1 cellular context compared by ENCODE assay signal in genomic region chr6:53313784-53314382, GRCh38.
TF ChIP-seq lines count a peak whose summit lies in the region.

No MANE protein-coding gene starts in this region.

TF ChIP-seq in SK-N-SH, 30 proteins besides CTCF, POLR2A, EP300 and RAD21:
- TF ChIP-seq SIN3A (IDR thresholded peaks at IDR 0.05; ENCODE audit: borderline replicate concordance, low read depth, low read length) (no peak), ZBTB33 (IDR thresholded peaks at IDR 0.05; ENCODE audit: borderline replicate concordance, low read depth) (no peak), RFX5 (IDR thresholded peaks at IDR 0.05; ENCODE audit: low read length) (no peak), TCF12 (IDR thresholded peaks at IDR 0.05) (peak; percentile 78), GABPA (IDR thresholded peaks at IDR 0.05; ENCODE audit: low read depth) (no peak), MEF2A (IDR thresholded peaks at IDR 0.05; ENCODE audit: borderline replicate concordance, low read depth) (no peak), SMC3 (IDR thresholded peaks at IDR 0.05; ENCODE audit: low read depth, low read length) (no peak), GATA2 (CRISPR knock-in tag; IDR thresholded peaks at IDR 0.05) (no peak), NFIC (IDR thresholded peaks at IDR 0.05; ENCODE audit: borderline replicate concordance) (peak; percentile 91), MAX (IDR thresholded peaks at IDR 0.05; ENCODE audit: low read depth) (0 out of 2 replicates have a peak, but pooled peaks have one; percentile 19), NRF1 (IDR thresholded peaks at IDR 0.05; ENCODE audit: low read depth, low read length) (no peak), CHD2 (IDR thresholded peaks at IDR 0.05; ENCODE audit: low read length, partially characterized antibody) (no peak), RCOR1 (IDR thresholded peaks at IDR 0.05; ENCODE audit: low read length) (no peak), USF1 (IDR thresholded peaks at IDR 0.05; ENCODE audit: borderline replicate concordance, low read depth) (no peak), FOSL2 (IDR thresholded peaks at IDR 0.05; ENCODE audit: borderline replicate concordance, low read depth) (peak; percentile 8; the same call in 1 of the 2 replicates), RXRA (IDR thresholded peaks at IDR 0.05; ENCODE audit: borderline replicate concordance, low read depth) (0 out of 2 replicates have a peak, but pooled peaks have one; percentile 14), FOXJ3 (CRISPR knock-in tag; IDR thresholded peaks at IDR 0.05) (no peak), MXI1 (IDR thresholded peaks at IDR 0.05; ENCODE audit: low read depth, low read length) (no peak), TAF1 (IDR thresholded peaks at IDR 0.05; ENCODE audit: borderline replicate concordance, low read depth, low read length) (no peak), IRF3 (IDR thresholded peaks at IDR 0.05; ENCODE audit: low read depth, low read length) (no peak), TEAD4 (IDR thresholded peaks at IDR 0.05; ENCODE audit: borderline replicate concordance, insufficient read depth) (no peak), REST (IDR thresholded peaks at IDR 0.05; ENCODE audit: low read depth, low read length) (no peak), POLR2AphosphoS5 (IDR thresholded peaks at IDR 0.05; ENCODE audit: low read depth, low read length) (no peak), ELF1 (IDR thresholded peaks at IDR 0.05) (no peak), EZH2phosphoT487 (IDR thresholded peaks at IDR 0.05; ENCODE audit: borderline replicate concordance, low read depth) (no peak), JUND (IDR thresholded peaks at IDR 0.05) (peak; percentile 37; the same call in 1 of the 2 replicates), YY1 (IDR thresholded peaks at IDR 0.05; ENCODE audit: low read depth) (no peak; the same call in 1 of the 2 replicates), PBX3 (IDR thresholded peaks at IDR 0.05) (peak; percentile 52), FOXM1 (IDR thresholded peaks at IDR 0.05; ENCODE audit: low read depth) (no peak)
- TF ChIP-seq, protein P1, sequence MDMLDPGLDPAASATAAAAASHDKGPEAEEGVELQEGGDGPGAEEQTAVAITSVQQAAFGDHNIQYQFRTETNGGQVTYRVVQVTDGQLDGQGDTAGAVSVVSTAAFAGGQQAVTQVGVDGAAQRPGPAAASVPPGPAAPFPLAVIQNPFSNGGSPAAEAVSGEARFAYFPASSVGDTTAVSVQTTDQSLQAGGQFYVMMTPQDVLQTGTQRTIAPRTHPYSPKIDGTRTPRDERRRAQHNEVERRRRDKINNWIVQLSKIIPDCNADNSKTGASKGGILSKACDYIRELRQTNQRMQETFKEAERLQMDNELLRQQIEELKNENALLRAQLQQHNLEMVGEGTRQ (IDR thresholded peaks at IDR 0.05; ENCODE audit: borderline replicate concordance, low read depth, low read length) = no peak
TF ChIP-seq in SK-N-SH: peak in this region for 7.
